In the genomic region with DNA sequence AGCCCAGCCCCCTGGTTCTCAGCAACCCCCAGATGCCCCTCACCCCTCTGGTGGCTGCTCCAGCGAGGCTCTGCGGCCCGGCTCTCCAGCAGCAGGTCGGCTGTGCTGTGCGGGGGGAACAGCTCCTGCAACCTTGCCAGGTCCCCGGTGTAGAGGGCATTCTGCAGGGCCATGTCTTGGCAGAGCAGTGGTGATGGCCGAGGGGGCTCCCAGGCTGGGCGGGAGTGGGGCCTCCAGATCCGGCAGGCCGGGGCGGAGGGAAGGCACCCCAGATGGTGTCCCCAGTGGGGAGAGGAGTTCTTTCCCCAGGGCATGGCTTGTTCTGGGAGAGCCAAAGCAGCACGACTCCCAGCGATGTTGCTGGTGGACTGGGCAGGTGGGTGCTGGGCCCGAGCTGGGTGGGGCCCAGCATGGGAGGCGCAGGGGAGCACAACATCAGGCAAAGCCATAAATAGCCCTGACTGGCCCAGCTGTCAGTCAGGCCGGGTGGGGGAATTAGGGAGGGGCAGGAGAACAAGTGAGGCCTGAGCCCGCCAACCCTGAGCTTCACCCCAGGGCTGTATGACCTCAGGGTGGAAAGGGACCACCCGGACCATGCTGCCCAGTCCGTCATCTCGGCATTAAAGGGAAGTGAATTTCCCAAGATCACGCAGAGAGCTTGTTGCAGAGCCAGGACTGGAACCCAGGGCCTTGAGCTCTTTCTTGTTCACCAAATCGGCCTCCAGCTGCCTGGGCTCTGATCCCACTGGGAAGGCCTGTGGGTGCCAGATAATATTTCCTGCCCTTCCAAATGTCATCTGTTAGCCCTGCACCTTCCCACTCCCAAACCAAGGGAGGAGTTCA, we compare ENCODE assay signal across 18 cellular contexts. TPM values are rescaled to one million over a fixed set of nuclear protein-coding genes. Genes with fewer than 3 reads are reported as not detected.
"Had no signal": no experiment of that assay in that cellular context is flagged by ENCODE, and none has a peak within 500 bp of the region (broad histone marks: within the 10 kb centered on the region; RNA-seq: fewer than 3 reads in every experiment).

No MANE protein-coding gene starts in this region.

- H3K9me3 ChIP-seq: thyroid gland, uterus had no signal

- H3K27me3 Mint-ChIP-seq: activated naive CD8-positive, alpha-beta T cell had no signal

- DNase-seq: activated CD4-positive, alpha-beta T cell treated with anti-CD3 and anti-CD28 coated beads, Interleukin-2, amount 10 ng/mL, durations not matched to agents 7 days and 5 days; activated CD4-positive, CD25-positive, alpha-beta regulatory T cell; activated CD8-positive, alpha-beta memory T cell treated with anti-CD3 and anti-CD28 coated beads, Interleukin-2, amount 50 U/mL, for 48 hours; activated gamma-delta T cell treated with Interleukin-2 at 50 U/mL for 16 hours; amygdala; effector memory CD4-positive, alpha-beta T cell; foreskin keratinocyte; nucleus accumbens; stimulated activated CD4-positive, alpha-beta T cell treated with anti-CD3 and anti-CD28 coated beads, Interleukin-12 subunit alpha, Interleukin-12 subunit beta, amount 100 ng/mL, for 4 hours; stimulated activated CD4-positive, alpha-beta T cell treated with anti-CD3 and anti-CD28 coated beads, Interleukin-2, amount 100 ng/mL, for 24 hours; thyroid gland; uterus had no signal

- ATAC-seq: foreskin keratinocyte had no signal

- H3K27ac Mint-ChIP-seq: activated CD4-positive, alpha-beta T cell treated with anti-CD3 and anti-CD28 coated beads, Interleukin-2, amount 10 ng/mL, durations not matched to agents 7 days and 5 days; activated naive CD8-positive, alpha-beta T cell; brain; dendritic cell treated with granulocyte-macrophage colony-stimulating factor and Interleukin-4, amounts not matched to agents 40 ng/mL and 50 ng/mL, for 4 days; memory B cell; natural killer cell treated with Interleukin-12 subunit alpha and Interleukin-12 subunit beta and Interleukin-15 and Interleukin-18, amount 100 ng/mL, for 72 hours had no signal

- H3K4me3 ChIP-seq: thyroid gland, uterus had no signal

- H3K36me3 ChIP-seq: thyroid gland, uterus had no signal

- H3K4me1 ChIP-seq: foreskin keratinocyte, thyroid gland, uterus had no signal

- H3K36me3 Mint-ChIP-seq: activated naive CD8-positive, alpha-beta T cell; brain; memory B cell; natural killer cell treated with Interleukin-12 subunit alpha and Interleukin-12 subunit beta and Interleukin-15 and Interleukin-18, amount 100 ng/mL, for 72 hours had no signal

- H3K4me3 Mint-ChIP-seq: activated CD4-positive, alpha-beta T cell treated with anti-CD3 and anti-CD28 coated beads, Interleukin-2, amount 10 ng/mL, durations not matched to agents 7 days and 5 days; activated naive CD8-positive, alpha-beta T cell; brain; dendritic cell treated with granulocyte-macrophage colony-stimulating factor and Interleukin-4, amounts not matched to agents 40 ng/mL and 50 ng/mL, for 4 days; memory B cell; natural killer cell treated with Interleukin-12 subunit alpha and Interleukin-12 subunit beta and Interleukin-15 and Interleukin-18, amount 100 ng/mL, for 72 hours had no signal

- H3K27ac ChIP-seq: foreskin keratinocyte, thyroid gland, uterus had no signal

- H3K4me1 Mint-ChIP-seq: activated CD4-positive, alpha-beta T cell treated with anti-CD3 and anti-CD28 coated beads, Interleukin-2, amount 10 ng/mL, durations not matched to agents 7 days and 5 days; brain had no signal

- H3K27me3 ChIP-seq: thyroid gland, uterus had no signal

- H3K9me3 Mint-ChIP-seq: activated CD4-positive, alpha-beta T cell treated with anti-CD3 and anti-CD28 coated beads, Interleukin-2, amount 10 ng/mL, durations not matched to agents 7 days and 5 days; brain; dendritic cell treated with granulocyte-macrophage colony-stimulating factor and Interleukin-4, amounts not matched to agents 40 ng/mL and 50 ng/mL, for 4 days; memory B cell; natural killer cell treated with Interleukin-12 subunit alpha and Interleukin-12 subunit beta and Interleukin-15 and Interleukin-18, amount 100 ng/mL, for 72 hours had no signal

RNA-seq across cellular contexts. Expression of gene ASB10, which starts 0.6 kb away (rescaled TPM):
- total RNA-seq: activated CD4-positive, alpha-beta T cell treated with anti-CD3 and anti-CD28 coated beads, Interleukin-2, amount 10 ng/mL, durations not matched to agents 7 days and 5 days; foreskin keratinocyte; natural killer cell treated with Interleukin-12 subunit alpha and Interleukin-12 subunit beta and Interleukin-15 and Interleukin-18, amount 100 ng/mL, for 72 hours; sciatic nerve; thyroid gland; uterus had no signal
- polyA plus RNA-seq: foreskin keratinocyte had no signal

RNA-seq across cellular contexts. Expression of gene GBX1, which starts 20.1 kb away (rescaled TPM):
- total RNA-seq: activated CD4-positive, alpha-beta T cell treated with anti-CD3 and anti-CD28 coated beads, Interleukin-2, amount 10 ng/mL, durations not matched to agents 7 days and 5 days; foreskin keratinocyte; natural killer cell treated with Interleukin-12 subunit alpha and Interleukin-12 subunit beta and Interleukin-15 and Interleukin-18, amount 100 ng/mL, for 72 hours; sciatic nerve; thyroid gland had no signal
- polyA plus RNA-seq: foreskin keratinocyte had no signal

RNA-seq across cellular contexts. Expression of gene H2BK1, which starts 22.7 kb away (rescaled TPM):
- total RNA-seq: activated CD4-positive, alpha-beta T cell treated with anti-CD3 and anti-CD28 coated beads, Interleukin-2, amount 10 ng/mL, durations not matched to agents 7 days and 5 days; foreskin keratinocyte; natural killer cell treated with Interleukin-12 subunit alpha and Interleukin-12 subunit beta and Interleukin-15 and Interleukin-18, amount 100 ng/mL, for 72 hours; sciatic nerve; thyroid gland had no signal
- polyA plus RNA-seq: foreskin keratinocyte had no signal
